1 cellular context compared by ENCODE assay signal in the genomic region with DNA sequence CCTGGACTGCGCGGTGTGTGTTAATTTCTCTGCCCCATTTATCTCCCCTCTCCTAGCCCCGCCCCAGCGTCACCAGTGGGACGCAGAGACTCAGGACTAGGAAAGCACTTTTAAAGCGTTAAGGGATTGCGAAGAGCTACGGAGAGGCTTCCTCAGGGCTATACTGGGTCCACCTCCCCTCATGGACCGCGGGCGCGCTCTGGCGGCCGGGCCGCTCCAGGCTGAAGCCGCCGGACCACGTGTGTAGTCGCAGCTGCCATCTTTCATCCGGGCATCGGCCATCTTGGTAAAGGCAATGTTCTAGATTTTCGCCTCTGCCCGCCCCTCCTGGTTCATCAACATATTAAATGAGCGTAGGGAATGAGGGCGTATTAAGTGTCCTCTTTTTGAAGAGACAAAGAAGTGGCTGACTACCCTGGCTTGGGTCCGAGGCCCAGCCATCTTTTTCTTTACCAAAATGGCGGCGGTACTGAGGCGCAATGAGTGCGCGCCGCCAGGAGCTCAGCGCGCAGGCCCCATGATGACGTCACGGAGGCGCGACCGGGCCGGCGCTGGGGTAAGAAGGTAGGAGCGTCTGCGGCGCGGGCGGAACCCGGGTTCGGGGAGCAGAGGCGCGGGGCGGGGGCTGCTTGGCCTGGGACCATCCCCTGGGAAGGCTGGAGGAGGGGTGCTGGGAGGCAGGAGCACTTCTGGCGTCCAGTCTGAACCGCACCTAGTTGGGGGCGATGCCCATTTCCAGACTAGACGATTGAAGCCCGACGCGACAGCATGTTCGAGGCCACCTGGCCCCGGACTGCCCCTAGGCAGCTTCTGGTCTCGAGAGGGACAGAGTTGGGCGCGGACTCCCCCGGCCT.
TF ChIP-seq lines count a peak whose summit lies in the region.

Gene CCDC124 (plus strand): TSS at position 531 of the 854 bp plus-strand sequence. CDS start 3,406 bp downstream, outside the sequence.

TF ChIP-seq in HEK293, 187 proteins besides CTCF, POLR2A, EP300 and RAD21 (continued from another document and continues in another):
- no peak for TF ChIP-seq ZNF140 (tag by site-specific recombination; IDR thresholded peaks at IDR 0.05)
- no peak for TF ChIP-seq PRDM2 (tag by site-specific recombination; IDR thresholded peaks at IDR 0.05; ENCODE audit: borderline replicate concordance)
- peak; percentile 78 for TF ChIP-seq ZSCAN30 (tag by site-specific recombination; IDR thresholded peaks at IDR 0.05)
- TF ChIP-seq ZNF18 (tag by site-specific recombination; IDR thresholded peaks at IDR 0.05): 0 out of 2 replicates have a peak, but pooled peaks have one; percentile 38
- TF ChIP-seq ZFHX2 (tag by site-specific recombination; conservative IDR thresholded peaks at IDR 0.05): peak; percentile 77
- TF ChIP-seq ZSCAN23 (tag by site-specific recombination; IDR thresholded peaks at IDR 0.05): no peak
- peak; percentile 46; the same call in 1 of the 2 replicates for TF ChIP-seq KLF16 (tag by site-specific recombination; IDR thresholded peaks at IDR 0.05)
- TF ChIP-seq ZNF211 (tag by site-specific recombination; IDR thresholded peaks at IDR 0.05; ENCODE audit: low read depth): no peak
- TF ChIP-seq ZNF621 (tag by site-specific recombination; IDR thresholded peaks at IDR 0.05): no peak
- TF ChIP-seq, protein P1, sequence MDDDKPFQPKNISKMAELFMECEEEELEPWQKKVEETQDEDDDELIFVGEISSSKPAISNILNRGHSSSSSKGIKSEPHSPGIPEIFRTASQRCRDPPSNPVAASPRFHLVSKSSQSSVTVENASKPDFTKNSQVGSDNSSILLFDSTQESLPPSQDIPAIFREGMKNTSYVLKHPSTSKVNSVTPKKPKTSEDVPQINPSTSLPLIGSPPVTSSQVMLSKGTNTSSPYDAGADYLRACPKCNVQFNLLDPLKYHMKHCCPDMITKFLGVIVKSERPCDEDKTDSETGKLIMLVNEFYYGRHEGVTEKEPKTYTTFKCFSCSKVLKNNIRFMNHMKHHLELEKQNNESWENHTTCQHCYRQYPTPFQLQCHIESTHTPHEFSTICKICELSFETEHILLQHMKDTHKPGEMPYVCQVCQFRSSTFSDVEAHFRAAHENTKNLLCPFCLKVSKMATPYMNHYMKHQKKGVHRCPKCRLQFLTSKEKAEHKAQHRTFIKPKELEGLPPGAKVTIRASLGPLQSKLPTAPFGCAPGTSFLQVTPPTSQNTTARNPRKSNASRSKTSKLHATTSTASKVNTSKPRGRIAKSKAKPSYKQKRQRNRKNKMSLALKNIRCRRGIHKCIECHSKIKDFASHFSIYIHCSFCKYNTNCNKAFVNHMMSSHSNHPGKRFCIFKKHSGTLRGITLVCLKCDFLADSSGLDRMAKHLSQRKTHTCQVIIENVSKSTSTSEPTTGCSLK (tag by site-specific recombination; IDR thresholded peaks at IDR 0.05): no peak
- TF ChIP-seq ZNF623 (tag by site-specific recombination; IDR thresholded peaks at IDR 0.05): 0 out of 2 replicates have a peak, but pooled peaks have one; percentile 25
- TF ChIP-seq ZNF654 (tag by site-specific recombination; IDR thresholded peaks at IDR 0.05; ENCODE audit: low read depth): peak; percentile 97
- no peak; the same call in 1 of the 2 replicates for TF ChIP-seq ZNF133 (tag by site-specific recombination; IDR thresholded peaks at IDR 0.05)
- no peak for TF ChIP-seq ZNF274 (IDR thresholded peaks at IDR 0.05; ENCODE audit: low read length)
- TF ChIP-seq ZNF274 (tag by site-specific recombination; IDR thresholded peaks at IDR 0.05; ENCODE audit: borderline replicate concordance): no peak
- peak; percentile 90; the same call in 1 of the 2 replicates for TF ChIP-seq ZNF2 (tag by site-specific recombination; IDR thresholded peaks at IDR 0.05)
- TF ChIP-seq, protein P2, sequence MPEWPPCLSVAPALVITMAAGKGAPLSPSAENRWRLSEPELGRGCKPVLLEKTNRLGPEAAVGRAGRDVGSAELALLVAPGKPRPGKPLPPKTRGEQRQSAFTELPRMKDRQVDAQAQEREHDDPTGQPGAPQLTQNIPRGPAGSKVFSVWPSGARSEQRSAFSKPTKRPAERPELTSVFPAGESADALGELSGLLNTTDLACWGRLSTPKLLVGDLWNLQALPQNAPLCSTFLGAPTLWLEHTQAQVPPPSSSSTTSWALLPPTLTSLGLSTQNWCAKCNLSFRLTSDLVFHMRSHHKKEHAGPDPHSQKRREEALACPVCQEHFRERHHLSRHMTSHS (tag by site-specific recombination; IDR thresholded peaks at IDR 0.05): no peak
- TF ChIP-seq TRIM28 (IDR thresholded peaks at IDR 0.05; ENCODE audit: borderline replicate concordance, low read length): peak; percentile 80; the same call in 1 of the 2 replicates
- no peak for TF ChIP-seq ZNF707 (tag by site-specific recombination; IDR thresholded peaks at IDR 0.05)
- peak; percentile 16; the same call in 1 of the 2 replicates for TF ChIP-seq FEZF1 (tag by site-specific recombination; IDR thresholded peaks at IDR 0.05)
- peak; percentile 53; the same call in 1 of the 2 replicates for TF ChIP-seq INSM2 (tag by site-specific recombination; IDR thresholded peaks at IDR 0.05)
- TF ChIP-seq ZBTB20 (tag by site-specific recombination; IDR thresholded peaks at IDR 0.05): peak; percentile 91
- TF ChIP-seq SP7 (tag by site-specific recombination; IDR thresholded peaks at IDR 0.05): peak; percentile 87; the same call in 1 of the 2 replicates
- TF ChIP-seq ZNF138 (tag by site-specific recombination; IDR thresholded peaks at IDR 0.05; ENCODE audit: borderline replicate concordance): no peak
- peak; percentile 23; the same call in 1 of the 2 replicates for TF ChIP-seq ZNF792 (tag by site-specific recombination; IDR thresholded peaks at IDR 0.05)
- TF ChIP-seq, protein P3, sequence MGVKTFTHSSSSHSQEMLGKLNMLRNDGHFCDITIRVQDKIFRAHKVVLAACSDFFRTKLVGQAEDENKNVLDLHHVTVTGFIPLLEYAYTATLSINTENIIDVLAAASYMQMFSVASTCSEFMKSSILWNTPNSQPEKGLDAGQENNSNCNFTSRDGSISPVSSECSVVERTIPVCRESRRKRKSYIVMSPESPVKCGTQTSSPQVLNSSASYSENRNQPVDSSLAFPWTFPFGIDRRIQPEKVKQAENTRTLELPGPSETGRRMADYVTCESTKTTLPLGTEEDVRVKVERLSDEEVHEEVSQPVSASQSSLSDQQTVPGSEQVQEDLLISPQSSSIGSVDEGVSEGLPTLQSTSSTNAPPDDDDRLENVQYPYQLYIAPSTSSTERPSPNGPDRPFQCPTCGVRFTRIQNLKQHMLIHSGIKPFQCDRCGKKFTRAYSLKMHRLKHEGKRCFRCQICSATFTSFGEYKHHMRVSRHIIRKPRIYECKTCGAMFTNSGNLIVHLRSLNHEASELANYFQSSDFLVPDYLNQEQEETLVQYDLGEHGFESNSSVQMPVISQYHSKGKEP (tag by site-specific recombination; IDR thresholded peaks at IDR 0.05): no peak; the same call in 1 of the 2 replicates
- TF ChIP-seq RBAK (tag by site-specific recombination; IDR thresholded peaks at IDR 0.05): no peak
- no peak for TF ChIP-seq ZIC2 (tag by site-specific recombination; IDR thresholded peaks at IDR 0.05)
- TF ChIP-seq KLF10 (tag by site-specific recombination; IDR thresholded peaks at IDR 0.05): peak; percentile 75
- TF ChIP-seq, protein P4, sequence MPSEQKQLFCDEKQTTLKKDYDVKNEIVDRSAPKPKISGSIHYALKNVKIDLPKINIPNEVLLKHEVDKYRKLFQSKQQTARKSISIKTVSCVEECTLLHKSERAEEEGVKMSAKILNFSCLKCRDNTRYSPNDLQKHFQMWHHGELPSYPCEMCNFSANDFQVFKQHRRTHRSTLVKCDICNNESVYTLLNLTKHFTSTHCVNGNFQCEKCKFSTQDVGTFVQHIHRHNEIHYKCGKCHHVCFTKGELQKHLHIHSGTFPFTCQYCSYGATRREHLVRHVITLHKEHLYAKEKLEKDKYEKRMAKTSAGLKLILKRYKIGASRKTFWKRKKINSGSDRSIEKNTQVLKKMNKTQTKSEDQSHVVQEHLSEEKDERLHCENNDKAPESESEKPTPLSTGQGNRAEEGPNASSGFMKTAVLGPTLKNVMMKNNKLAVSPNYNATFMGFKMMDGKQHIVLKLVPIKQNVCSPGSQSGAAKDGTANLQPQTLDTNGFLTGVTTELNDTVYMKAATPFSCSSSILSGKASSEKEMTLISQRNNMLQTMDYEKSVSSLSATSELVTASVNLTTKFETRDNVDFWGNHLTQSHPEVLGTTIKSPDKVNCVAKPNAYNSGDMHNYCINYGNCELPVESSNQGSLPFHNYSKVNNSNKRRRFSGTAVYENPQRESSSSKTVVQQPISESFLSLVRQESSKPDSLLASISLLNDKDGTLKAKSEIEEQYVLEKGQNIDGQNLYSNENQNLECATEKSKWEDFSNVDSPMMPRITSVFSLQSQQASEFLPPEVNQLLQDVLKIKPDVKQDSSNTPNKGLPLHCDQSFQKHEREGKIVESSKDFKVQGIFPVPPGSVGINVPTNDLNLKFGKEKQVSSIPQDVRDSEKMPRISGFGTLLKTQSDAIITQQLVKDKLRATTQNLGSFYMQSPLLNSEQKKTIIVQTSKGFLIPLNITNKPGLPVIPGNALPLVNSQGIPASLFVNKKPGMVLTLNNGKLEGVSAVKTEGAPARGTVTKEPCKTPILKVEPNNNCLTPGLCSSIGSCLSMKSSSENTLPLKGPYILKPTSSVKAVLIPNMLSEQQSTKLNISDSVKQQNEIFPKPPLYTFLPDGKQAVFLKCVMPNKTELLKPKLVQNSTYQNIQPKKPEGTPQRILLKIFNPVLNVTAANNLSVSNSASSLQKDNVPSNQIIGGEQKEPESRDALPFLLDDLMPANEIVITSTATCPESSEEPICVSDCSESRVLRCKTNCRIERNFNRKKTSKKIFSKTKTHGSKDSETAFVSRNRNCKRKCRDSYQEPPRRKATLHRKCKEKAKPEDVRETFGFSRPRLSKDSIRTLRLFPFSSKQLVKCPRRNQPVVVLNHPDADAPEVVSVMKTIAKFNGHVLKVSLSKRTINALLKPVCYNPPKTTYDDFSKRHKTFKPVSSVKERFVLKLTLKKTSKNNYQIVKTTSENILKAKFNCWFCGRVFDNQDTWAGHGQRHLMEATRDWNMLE (tag by site-specific recombination; conservative IDR thresholded peaks at IDR 0.05; ENCODE audit: low read depth): peak; percentile 59
